ENCODE assay signal across 23 cellular contexts in the genomic region with DNA sequence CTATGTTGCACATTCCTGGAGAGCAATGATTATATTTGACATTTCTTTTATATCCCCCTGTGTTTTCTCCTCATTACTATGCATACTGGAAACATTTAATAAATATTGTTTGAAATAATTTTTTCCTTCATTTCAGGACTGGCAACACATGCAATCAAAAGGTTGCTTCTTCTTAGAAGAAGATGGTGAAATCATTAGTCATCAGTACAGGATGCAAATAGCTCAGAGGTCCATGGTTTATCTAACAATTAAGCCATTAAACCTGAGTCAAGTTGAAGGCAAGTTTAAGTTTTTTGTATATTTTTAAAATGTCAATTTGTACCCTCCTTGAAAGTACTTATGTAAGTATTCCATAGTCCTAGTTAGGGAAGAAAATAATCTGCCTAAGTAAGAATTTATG. TPM values are rescaled to one million over a fixed set of nuclear protein-coding genes. Genes with fewer than 3 reads are reported as not detected.
DNase-seq lines count a peak whose midpoint lies in the region; ATAC-seq and TF ChIP-seq lines count a peak whose summit lies in the region.
"Had no signal": no experiment of that assay in that cellular context is flagged by ENCODE, and none has a peak within 500 bp of the region (broad histone marks: within the 10 kb centered on the region; RNA-seq: fewer than 3 reads in every experiment).

No MANE protein-coding gene starts in this region.

- TF ChIP-seq CTCF in osteoblast (IDR thresholded peaks at IDR 0.05; ENCODE audit: extremely low read depth, low read depth, low read length) (no peak), BE2C (IDR thresholded peaks at IDR 0.05; ENCODE audit: low read depth, low read length) (no peak)

- H4K20me1 ChIP-seq in osteoblast (ENCODE audit: insufficient read depth, low read length), result no peaks in the 10 kb centered on the region

- H3K4me2 ChIP-seq in osteoblast (ENCODE audit: insufficient read depth, low read length), result no peak overlapping the region

- no peak overlapping the region for H3K4me3 ChIP-seq in osteoblast (ENCODE audit: insufficient read depth, low read length)
- H3K4me3 ChIP-seq in BE2C (ENCODE audit: low read depth, low read length), result no peak overlapping the region
- H3K4me3 ChIP-seq: body of pancreas, colonic mucosa, lower lobe of right lung, psoas muscle had no signal

- no peaks in the 10 kb centered on the region for H3K79me2 ChIP-seq in osteoblast (ENCODE audit: insufficient read depth, low read length)

- H3K4me1 ChIP-seq in osteoblast (ENCODE audit: insufficient read depth, low read length) (peaks cover 9% of the 10 kb centered on the region), BE2C (no peaks in the 10 kb centered on the region)
- H3K4me1 ChIP-seq: body of pancreas, colonic mucosa, lower lobe of right lung, psoas muscle had no signal

- H3K36me3 ChIP-seq in osteoblast (ENCODE audit: insufficient read depth, low read length) (no peaks in the 10 kb centered on the region), BE2C (no peaks in the 10 kb centered on the region)
- H3K36me3 ChIP-seq: colonic mucosa had no signal

- ATAC-seq in GM18519 (IDR thresholded peaks at IDR 0.05; ENCODE audit: low FRiP score, unreplicated experiment), result no peak
- ATAC-seq: body of pancreas, lower lobe of right lung, psoas muscle, SK-N-SH treated with all-trans-retinoic acid at 6 μM for 48 hours had no signal

- DNase-seq in NOMO-1 treated with DMSO at 0.1 percent for 48 hours (lab: John Stamatoyannopoulos, UW; ENCODE audit: unreplicated experiment), result peak; percentile 21
- DNase-seq in NOMO-1 treated with dmso at 0.1 percent for 144 hours (lab: John Stamatoyannopoulos, UW; ENCODE audit: unreplicated experiment), result no peak
- peak; percentile 37 for DNase-seq in NCI-H226
- DNase-seq in epithelial cell of prostate (ENCODE audit: low read depth, low spot score), result peak; percentile 10
- peak; percentile 2 for DNase-seq in osteoblast (ENCODE audit: insufficient read length, low spot score, missing footprints)
- no peak for DNase-seq in NCI-H2196 treated with DMSO at 0.1 percent for 48 hours (lab: John Stamatoyannopoulos, UW; ENCODE audit: unreplicated experiment)
- DNase-seq in BE2C, result no peak
- DNase-seq: activated CD4-positive, alpha-beta memory T cell treated with anti-CD3 and anti-CD28 coated beads, Interleukin-2, amount 10 ng/mL, durations not matched to agents 7 days and 5 days; activated T-cell treated with anti-CD3 and anti-CD28 coated beads, Interleukin-2, amount 50 U/mL, for 24 hours; body of pancreas; colonic mucosa; endodermal cell; hippocampal formation; lower lobe of right lung; MV-4-11; NCI-H1694 treated with DMSO at 0.1 percent for 48 hours; psoas muscle; stimulated activated CD4-positive, alpha-beta T cell treated with anti-CD3 and anti-CD28 coated beads, Interleukin-4, amount 100 ng/mL, for 4 hours; T-helper 9 cell had no signal

- H3K9me3 ChIP-seq in osteoblast (ENCODE audit: low read depth, low read length) (no peaks in the 10 kb centered on the region), BE2C (no peaks in the 10 kb centered on the region)
- H3K9me3 ChIP-seq: body of pancreas, colonic mucosa, lower lobe of right lung, psoas muscle had no signal

- H3K27me3 ChIP-seq in osteoblast (ENCODE audit: insufficient read depth, low read length) (no peaks in the 10 kb centered on the region), BE2C (no peaks in the 10 kb centered on the region)
- H3K27me3 ChIP-seq: body of pancreas, colonic mucosa had no signal

- H3K27ac ChIP-seq in epithelial cell of prostate (peak overlapping the region; percentile 75), osteoblast (ENCODE audit: low read depth, low read length) (peak overlapping the region; percentile 13)
- H3K27ac ChIP-seq: 22Rv1, body of pancreas, C4-2B, colonic mucosa, lower lobe of right lung, psoas muscle had no signal

- H2AFZ ChIP-seq in osteoblast (ENCODE audit: low read length), result no peak overlapping the region

RNA-seq across cellular contexts. Expression of gene EFCAB7, which starts 22.5 kb away (rescaled TPM):
- 11.9 and 13.6 TPM in 2 replicates for total RNA-seq in osteoblast
- 2.0 TPM for polyA plus RNA-seq in BE2C (2012; ENCODE audit: insufficient read depth, insufficient read length, low read depth)

RNA-seq across cellular contexts. Expression of gene ITGB3BP, which starts 22.8 kb away (rescaled TPM):
- total RNA-seq in osteoblast, result 10.5 and 13.3 TPM in 2 replicates
- polyA plus RNA-seq in BE2C (2012; ENCODE audit: insufficient read depth, insufficient read length, low read depth), result 6.1 TPM

RNA-seq across cellular contexts. Expression of gene PGM1, which starts 47.4 kb away (rescaled TPM):
- 126 and 128 TPM in 2 replicates for total RNA-seq in osteoblast
- polyA plus RNA-seq in BE2C (2012; ENCODE audit: insufficient read depth, insufficient read length, low read depth), result 5.8 TPM

Comparison
In these comparisons a context has a peak if more than half of its experiments do, and no peak if none do; other contexts are left out.
1. DNase-seq: peak in NOMO-1 treated with DMSO at 0.1 percent for 48 hours (single experiment), NCI-H226 (single experiment), epithelial cell of prostate (single experiment) and osteoblast (single experiment); none in NOMO-1 treated with dmso at 0.1 percent for 144 hours (single experiment), NCI-H2196 treated with DMSO at 0.1 percent for 48 hours (single experiment) and BE2C (single experiment).